ENCODE assay signal across 24 cellular contexts in the genomic region with DNA sequence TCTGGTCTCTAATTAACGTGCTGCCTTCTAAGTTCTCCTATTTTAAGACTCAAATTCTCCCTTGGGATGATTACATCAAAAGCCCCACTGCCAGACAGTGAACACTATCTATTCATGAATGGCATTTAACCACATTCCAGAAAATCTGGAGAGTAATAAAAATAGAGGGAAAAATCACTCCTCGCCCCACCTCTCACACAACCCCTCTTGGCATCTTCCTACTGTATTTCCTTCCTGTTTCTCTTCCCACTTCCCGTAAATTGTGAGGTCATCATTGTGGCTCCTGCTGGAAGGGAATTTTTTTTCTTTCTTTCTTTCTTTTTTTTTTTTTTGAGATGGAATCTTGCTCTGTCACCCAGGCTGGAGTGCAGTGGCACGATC. TPM values are rescaled to one million over a fixed set of nuclear protein-coding genes. Genes with fewer than 3 reads are reported as not detected.
A peak's percentile ranks its signal among the peaks of the same experiment; 100 is the strongest.
DNase-seq lines count a peak whose midpoint lies in the region; ATAC-seq, FAIRE-seq and TF ChIP-seq lines count a peak whose summit lies in the region.
"Had no signal": no experiment of that assay in that cellular context is flagged by ENCODE, and none has a peak within 500 bp of the region (broad histone marks: within the 10 kb centered on the region; RNA-seq: fewer than 3 reads in every experiment).

No MANE protein-coding gene starts in this region.

- H3K9me3 ChIP-seq in SK-N-MC (ENCODE audit: low read depth, low read length): no peaks in the 10 kb centered on the region
- H3K9me3 ChIP-seq in kidney (ENCODE audit: control insufficient read depth in 1 of 2, low read length in 2 of 2): no peaks in the 10 kb centered on the region
- H3K9me3 ChIP-seq: neutrophil, spleen, transverse colon had no signal

- H3K4me1 Mint-ChIP-seq in T-helper 1 cell treated with Interleukin-12 subunit alpha and Interleukin-12 subunit beta and Interleukin-4 antibody, amounts not matched to agents 30 μg/mL and 1 μg/mL, for 36 hours (ENCODE audit: low read depth): peaks cover 53% of the 10 kb centered on the region
- peaks cover 38% of the 10 kb centered on the region for H3K4me1 Mint-ChIP-seq in stimulated activated naive CD8-positive, alpha-beta T cell treated with anti-CD3 and anti-CD28 coated beads, Interleukin-15, amount 100 ng/mL, for 72 hours

- DNase-seq in T-helper 1 cell: no peak
- peak; percentile 85 for DNase-seq in SK-N-MC (ENCODE audit: low read depth, low spot score)
- peak; percentile 71 for DNase-seq in fibroblast of the aortic adventitia (ENCODE audit: low read depth)
- DNase-seq in stromal cell of bone marrow (ENCODE audit: low read depth): peak; percentile 25
- no peak for DNase-seq in kidney
- DNase-seq in stimulated activated naive CD8-positive, alpha-beta T cell treated with anti-CD3 and anti-CD28 coated beads, Interleukin-15, amount 100 ng/mL, for 72 hours: no peak
- DNase-seq in SHP77 (lab: John Stamatoyannopoulos, UW): no peak
- DNase-seq: 8988T; CD4-positive, CD25-positive, alpha-beta regulatory T cell; islet precursor cell; NCI-H1694; NCI-H226; spleen; stimulated activated CD4-positive, alpha-beta T cell treated with anti-CD3 and anti-CD28 coated beads, Interleukin-4, amount 100 ng/mL, for 1 hour; stimulated activated naive CD8-positive, alpha-beta T cell treated with anti-CD3 and anti-CD28 coated beads, Interleukin-15, Interleukin-2, amounts not matched to agents 100 U/mL and 50 U/mL, for 24 hours; transverse colon had no signal

- H3K4me3 Mint-ChIP-seq in T-helper 1 cell treated with Interleukin-12 subunit alpha and Interleukin-12 subunit beta and Interleukin-4 antibody, amounts not matched to agents 30 μg/mL and 1 μg/mL, for 36 hours: no peak overlapping the region
- H3K4me3 Mint-ChIP-seq in stimulated activated naive CD8-positive, alpha-beta T cell treated with anti-CD3 and anti-CD28 coated beads, Interleukin-15, amount 100 ng/mL, for 72 hours: no peak overlapping the region
- H3K4me3 Mint-ChIP-seq: CD4-positive, CD25-positive, alpha-beta regulatory T cell had no signal

- H3K27ac ChIP-seq in SK-N-MC (peak overlapping the region; percentile 73; the same call in 1 of the 2 replicates), kidney (ENCODE audit: low read depth in 2 of 2, low read length in 2 of 2) (no peak overlapping the region)
- H3K27ac ChIP-seq: epithelial cell of prostate, KMS-11, spleen, transverse colon had no signal

- intact Hi-C loops in kidney (cut with DNase I): no loop called here

- H3K9ac ChIP-seq in SK-N-MC (ENCODE audit: insufficient read length): no peak overlapping the region
- no peak overlapping the region for H3K9ac ChIP-seq in kidney (ENCODE audit: low read length in 2 of 2)
- H3K9ac ChIP-seq: KMS-11 had no signal

- no peak for FAIRE-seq in kidney (lab: Jason Lieb, UNC)

- no peaks in the 10 kb centered on the region for H3K4me1 ChIP-seq in kidney (ENCODE audit: control insufficient read depth in 1 of 2, insufficient read depth in 1 of 2, low read depth in 1 of 2, low read length in 2 of 2)
- H3K4me1 ChIP-seq: transverse colon had no signal

- ATAC-seq in stimulated activated naive CD8-positive, alpha-beta T cell treated with anti-CD3 and anti-CD28 coated beads, Interleukin-15, amount 100 ng/mL, for 72 hours: no peak
- ATAC-seq: activated naive CD4-positive, alpha-beta T cell treated with anti-CD3 and anti-CD28 coated beads, Interleukin-2, amount 50 U/mL, for 72 hours; stimulated activated naive CD8-positive, alpha-beta T cell treated with anti-CD3 and anti-CD28 coated beads, Interleukin-15, Interleukin-2, amounts not matched to agents 100 U/mL and 50 U/mL, for 24 hours had no signal

- H3K36me3 ChIP-seq in SK-N-MC (ENCODE audit: insufficient read depth, low read length) (no peaks in the 10 kb centered on the region), kidney (ENCODE audit: control insufficient read depth in 1 of 2, insufficient read depth in 2 of 2, low read length in 2 of 2) (no peaks in the 10 kb centered on the region)
- H3K36me3 ChIP-seq: transverse colon had no signal

- H3K27me3 Mint-ChIP-seq in T-helper 1 cell treated with Interleukin-12 subunit alpha and Interleukin-12 subunit beta and Interleukin-4 antibody, amounts not matched to agents 30 μg/mL and 1 μg/mL, for 36 hours (ENCODE audit: low read depth): no peaks in the 10 kb centered on the region
- peaks cover 5% of the 10 kb centered on the region for H3K27me3 Mint-ChIP-seq in stimulated activated naive CD8-positive, alpha-beta T cell treated with anti-CD3 and anti-CD28 coated beads, Interleukin-15, amount 100 ng/mL, for 72 hours
- H3K27me3 Mint-ChIP-seq: CD4-positive, CD25-positive, alpha-beta regulatory T cell had no signal

- H3K9me3 Mint-ChIP-seq in T-helper 1 cell treated with Interleukin-12 subunit alpha and Interleukin-12 subunit beta and Interleukin-4 antibody, amounts not matched to agents 30 μg/mL and 1 μg/mL, for 36 hours: no peaks in the 10 kb centered on the region
- H3K9me3 Mint-ChIP-seq in stimulated activated naive CD8-positive, alpha-beta T cell treated with anti-CD3 and anti-CD28 coated beads, Interleukin-15, amount 100 ng/mL, for 72 hours: no peaks in the 10 kb centered on the region
- H3K9me3 Mint-ChIP-seq: activated naive CD4-positive, alpha-beta T cell treated with anti-CD3 and anti-CD28 coated beads, Interleukin-2, amount 50 U/mL, for 72 hours; CD4-positive, CD25-positive, alpha-beta regulatory T cell had no signal

- H3K36me3 Mint-ChIP-seq in T-helper 1 cell treated with Interleukin-12 subunit alpha and Interleukin-12 subunit beta and Interleukin-4 antibody, amounts not matched to agents 30 μg/mL and 1 μg/mL, for 36 hours (ENCODE audit: low read depth): no peaks in the 10 kb centered on the region
- H3K36me3 Mint-ChIP-seq: activated naive CD4-positive, alpha-beta T cell treated with anti-CD3 and anti-CD28 coated beads, Interleukin-2, amount 50 U/mL, for 72 hours; CD4-positive, CD25-positive, alpha-beta regulatory T cell had no signal

- peak overlapping the region; percentile 31 for H3K4me3 ChIP-seq in SK-N-MC
- no peak overlapping the region for H3K4me3 ChIP-seq in fibroblast of the aortic adventitia (ENCODE audit: low read depth, low read length)
- H3K4me3 ChIP-seq in kidney (ENCODE audit: low read length in 2 of 2): no peak overlapping the region
- H3K4me3 ChIP-seq: spleen, transverse colon had no signal

- TF ChIP-seq CTCF in fibroblast of the aortic adventitia (IDR thresholded peaks at IDR 0.05; ENCODE audit: insufficient read depth, low read length): no peak
- TF ChIP-seq CTCF in kidney (IDR thresholded peaks at IDR 0.05; ENCODE audit: borderline replicate concordance, extremely low read depth, insufficient read depth): no peak

- H3K27ac Mint-ChIP-seq in T-helper 1 cell treated with Interleukin-12 subunit alpha and Interleukin-12 subunit beta and Interleukin-4 antibody, amounts not matched to agents 30 μg/mL and 1 μg/mL, for 36 hours: peak overlapping the region; percentile 26
- H3K27ac Mint-ChIP-seq in stimulated activated naive CD8-positive, alpha-beta T cell treated with anti-CD3 and anti-CD28 coated beads, Interleukin-15, amount 100 ng/mL, for 72 hours: peak overlapping the region in 1 of 2 donors; percentile 31
- H3K27ac Mint-ChIP-seq: CD4-positive, CD25-positive, alpha-beta regulatory T cell had no signal

RNA-seq across cellular contexts. Expression of a gene that starts 31.5 kb away (rescaled TPM):
- total RNA-seq in fibroblast of the aortic adventitia (ENCODE audit: low replicate concordance): not detected in 2 replicates
- total RNA-seq in kidney: 1.5 TPM
- not detected for polyA plus RNA-seq in kidney (ENCODE audit: insufficient read depth, low read depth, low replicate concordance)
- total RNA-seq: HT-29, pulmonary artery endothelial cell had no signal
- polyA plus RNA-seq: aorta; CD4-positive, CD25-positive, alpha-beta regulatory T cell had no signal

RNA-seq across cellular contexts. Expression of a gene that starts 50.6 kb away (rescaled TPM):
- total RNA-seq in fibroblast of the aortic adventitia (ENCODE audit: low replicate concordance) (246 and 749 TPM in 2 replicates), kidney (66.2 TPM)
- polyA plus RNA-seq in kidney (ENCODE audit: insufficient read depth, low read depth, low replicate concordance): 46.4 TPM

Comparison
In these comparisons a context has a peak if more than half of its experiments do, and no peak if none do; other contexts are left out.
1. DNase-seq: peak in SK-N-MC (single experiment), fibroblast of the aortic adventitia (single experiment) and stromal cell of bone marrow (single experiment); none in T-helper 1 cell (0 of 5), kidney (single experiment), stimulated activated naive CD8-positive, alpha-beta T cell treated with anti-CD3 and anti-CD28 coated beads, Interleukin-15, amount 100 ng/mL, for 72 hours (0 of 2) and SHP77 (0 of 2).